ENCODE assay signal across 1 cellular context in genomic region chr13:30306762-30307193, GRCh38.
A peak's percentile ranks its signal among the peaks of the same experiment; 100 is the strongest.
TF ChIP-seq lines count a peak whose summit lies in the region.

No MANE protein-coding gene starts in this region.

TF ChIP-seq in HEK293, 187 proteins besides CTCF, POLR2A, EP300 and RAD21 (continued from another document and continues in another):
- TF ChIP-seq ZNF837 (tag by site-specific recombination; IDR thresholded peaks at IDR 0.05) (no peak), ZNF239 (tag by site-specific recombination; IDR thresholded peaks at IDR 0.05) (no peak), ZBTB17 (tag by site-specific recombination; IDR thresholded peaks at IDR 0.05) (peak; percentile 60), ZNF221 (tag by site-specific recombination; IDR thresholded peaks at IDR 0.05; ENCODE audit: borderline replicate concordance) (no peak), MYNN (tag by site-specific recombination; IDR thresholded peaks at IDR 0.05; ENCODE audit: borderline replicate concordance) (no peak), HOXC10 (CRISPR knock-in tag; IDR thresholded peaks at IDR 0.05) (no peak), ZNF24 (tag by site-specific recombination; IDR thresholded peaks at IDR 0.05) (no peak), KLF10 (tag by site-specific recombination; IDR thresholded peaks at IDR 0.05) (no peak), ZNF791 (tag by site-specific recombination; IDR thresholded peaks at IDR 0.05) (no peak), ZNF10 (tag by site-specific recombination; IDR thresholded peaks at IDR 0.05) (no peak), MZF1 (tag by site-specific recombination; IDR thresholded peaks at IDR 0.05; ENCODE audit: borderline replicate concordance) (no peak), ZBTB8A (tag by site-specific recombination; IDR thresholded peaks at IDR 0.05) (no peak), KLF1 (tag by site-specific recombination; IDR thresholded peaks at IDR 0.05) (peak; percentile 84), ZSCAN4 (tag by site-specific recombination; IDR thresholded peaks at IDR 0.05) (no peak), ZNF214 (tag by site-specific recombination; IDR thresholded peaks at IDR 0.05; ENCODE audit: borderline replicate concordance) (no peak), ZNF513 (tag by site-specific recombination; IDR thresholded peaks at IDR 0.05) (no peak), KLF8 (tag by site-specific recombination; IDR thresholded peaks at IDR 0.05) (peak; percentile 85), ZNF580 (tag by site-specific recombination; IDR thresholded peaks at IDR 0.05) (no peak), ZNF473 (tag by site-specific recombination; IDR thresholded peaks at IDR 0.05) (no peak), ZNF677 (tag by site-specific recombination; IDR thresholded peaks at IDR 0.05) (no peak), ZNF146 (tag by site-specific recombination; IDR thresholded peaks at IDR 0.05) (no peak), ZNF404 (tag by site-specific recombination; IDR thresholded peaks at IDR 0.05) (no peak), KLF17 (tag by site-specific recombination; IDR thresholded peaks at IDR 0.05) (no peak), KLF7 (tag by site-specific recombination; IDR thresholded peaks at IDR 0.05; ENCODE audit: borderline replicate concordance) (peak; percentile 71; the same call in 1 of the 2 replicates), ZNF571 (tag by site-specific recombination; IDR thresholded peaks at IDR 0.05) (no peak), ZNF148 (tag by site-specific recombination; IDR thresholded peaks at IDR 0.05; ENCODE audit: borderline replicate concordance) (no peak), ZBTB48 (tag by site-specific recombination; IDR thresholded peaks at IDR 0.05) (no peak), YY2 (tag by site-specific recombination; IDR thresholded peaks at IDR 0.05) (no peak), ZNF830 (tag by site-specific recombination; IDR thresholded peaks at IDR 0.05; ENCODE audit: low read depth) (no peak), ZNF585B (tag by site-specific recombination; IDR thresholded peaks at IDR 0.05) (no peak), ZFP3 (tag by site-specific recombination; IDR thresholded peaks at IDR 0.05; ENCODE audit: low read depth) (no peak), ZNF112 (tag by site-specific recombination; IDR thresholded peaks at IDR 0.05) (no peak), ZNF391 (tag by site-specific recombination; IDR thresholded peaks at IDR 0.05; ENCODE audit: borderline replicate concordance, low read depth) (no peak), WT1 (tag by site-specific recombination; IDR thresholded peaks at IDR 0.05) (no peak), ZEB2 (tag by site-specific recombination; IDR thresholded peaks at IDR 0.05) (0 out of 2 replicates have a peak, but pooled peaks have one; percentile 25), ZBTB21 (tag by site-specific recombination; IDR thresholded peaks at IDR 0.05) (no peak), SP3 (tag by site-specific recombination; IDR thresholded peaks at IDR 0.05) (peak; percentile 63), ZNF157 (tag by site-specific recombination; IDR thresholded peaks at IDR 0.05) (no peak), PRDM1 (tag by site-specific recombination; IDR thresholded peaks at IDR 0.05) (no peak), ZNF777 (tag by site-specific recombination; IDR thresholded peaks at IDR 0.05; ENCODE audit: borderline replicate concordance) (no peak), ZNF670 (tag by site-specific recombination; IDR thresholded peaks at IDR 0.05; ENCODE audit: low read depth) (no peak), ZNF23 (tag by site-specific recombination; IDR thresholded peaks at IDR 0.05; ENCODE audit: borderline replicate concordance) (no peak), SETDB1 (IDR thresholded peaks at IDR 0.05; ENCODE audit: insufficient read length, low read length) (no peak), ZNF785 (tag by site-specific recombination; IDR thresholded peaks at IDR 0.05) (no peak), ZNF292 (tag by site-specific recombination; IDR thresholded peaks at IDR 0.05; ENCODE audit: borderline replicate concordance, low read depth) (no peak), BCL11A (tag by site-specific recombination; IDR thresholded peaks at IDR 0.05; ENCODE audit: low read depth) (no peak), ZNF518A (tag by site-specific recombination; conservative IDR thresholded peaks at IDR 0.05; ENCODE audit: low read depth) (no peak), ZNF426 (tag by site-specific recombination; IDR thresholded peaks at IDR 0.05) (no peak), ZSCAN23 (tag by site-specific recombination; IDR thresholded peaks at IDR 0.05) (no peak), ZNF704 (tag by site-specific recombination; IDR thresholded peaks at IDR 0.05) (no peak), HOXD13 (CRISPR knock-in tag; IDR thresholded peaks at IDR 0.05; ENCODE audit: borderline replicate concordance) (no peak)
- TF ChIP-seq, protein P1, sequence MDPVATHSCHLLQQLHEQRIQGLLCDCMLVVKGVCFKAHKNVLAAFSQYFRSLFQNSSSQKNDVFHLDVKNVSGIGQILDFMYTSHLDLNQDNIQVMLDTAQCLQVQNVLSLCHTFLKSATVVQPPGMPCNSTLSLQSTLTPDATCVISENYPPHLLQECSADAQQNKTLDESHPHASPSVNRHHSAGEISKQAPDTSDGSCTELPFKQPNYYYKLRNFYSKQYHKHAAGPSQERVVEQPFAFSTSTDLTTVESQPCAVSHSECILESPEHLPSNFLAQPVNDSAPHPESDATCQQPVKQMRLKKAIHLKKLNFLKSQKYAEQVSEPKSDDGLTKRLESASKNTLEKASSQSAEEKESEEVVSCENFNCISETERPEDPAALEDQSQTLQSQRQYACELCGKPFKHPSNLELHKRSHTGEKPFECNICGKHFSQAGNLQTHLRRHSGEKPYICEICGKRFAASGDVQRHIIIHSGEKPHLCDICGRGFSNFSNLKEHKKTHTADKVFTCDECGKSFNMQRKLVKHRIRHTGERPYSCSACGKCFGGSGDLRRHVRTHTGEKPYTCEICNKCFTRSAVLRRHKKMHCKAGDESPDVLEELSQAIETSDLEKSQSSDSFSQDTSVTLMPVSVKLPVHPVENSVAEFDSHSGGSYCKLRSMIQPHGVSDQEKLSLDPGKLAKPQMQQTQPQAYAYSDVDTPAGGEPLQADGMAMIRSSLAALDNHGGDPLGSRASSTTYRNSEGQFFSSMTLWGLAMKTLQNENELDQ (tag by site-specific recombination; IDR thresholded peaks at IDR 0.05; ENCODE audit: low read depth), result no peak
- TF ChIP-seq, protein P2, sequence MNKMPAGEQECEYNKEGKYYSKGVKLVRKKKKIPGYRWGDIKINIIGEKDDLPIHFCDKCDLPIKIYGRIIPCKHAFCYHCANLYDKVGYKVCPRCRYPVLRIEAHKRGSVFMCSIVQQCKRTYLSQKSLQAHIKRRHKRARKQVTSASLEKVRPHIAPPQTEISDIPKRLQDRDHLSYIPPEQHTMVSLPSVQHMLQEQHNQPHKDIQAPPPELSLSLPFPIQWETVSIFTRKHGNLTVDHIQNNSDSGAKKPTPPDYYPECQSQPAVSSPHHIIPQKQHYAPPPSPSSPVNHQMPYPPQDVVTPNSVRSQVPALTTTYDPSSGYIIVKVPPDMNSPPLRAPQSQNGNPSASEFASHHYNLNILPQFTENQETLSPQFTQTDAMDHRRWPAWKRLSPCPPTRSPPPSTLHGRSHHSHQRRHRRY (tag by site-specific recombination; IDR thresholded peaks at IDR 0.05), result no peak
